ENCODE assay signal across 2 cellular contexts in the genomic region with DNA sequence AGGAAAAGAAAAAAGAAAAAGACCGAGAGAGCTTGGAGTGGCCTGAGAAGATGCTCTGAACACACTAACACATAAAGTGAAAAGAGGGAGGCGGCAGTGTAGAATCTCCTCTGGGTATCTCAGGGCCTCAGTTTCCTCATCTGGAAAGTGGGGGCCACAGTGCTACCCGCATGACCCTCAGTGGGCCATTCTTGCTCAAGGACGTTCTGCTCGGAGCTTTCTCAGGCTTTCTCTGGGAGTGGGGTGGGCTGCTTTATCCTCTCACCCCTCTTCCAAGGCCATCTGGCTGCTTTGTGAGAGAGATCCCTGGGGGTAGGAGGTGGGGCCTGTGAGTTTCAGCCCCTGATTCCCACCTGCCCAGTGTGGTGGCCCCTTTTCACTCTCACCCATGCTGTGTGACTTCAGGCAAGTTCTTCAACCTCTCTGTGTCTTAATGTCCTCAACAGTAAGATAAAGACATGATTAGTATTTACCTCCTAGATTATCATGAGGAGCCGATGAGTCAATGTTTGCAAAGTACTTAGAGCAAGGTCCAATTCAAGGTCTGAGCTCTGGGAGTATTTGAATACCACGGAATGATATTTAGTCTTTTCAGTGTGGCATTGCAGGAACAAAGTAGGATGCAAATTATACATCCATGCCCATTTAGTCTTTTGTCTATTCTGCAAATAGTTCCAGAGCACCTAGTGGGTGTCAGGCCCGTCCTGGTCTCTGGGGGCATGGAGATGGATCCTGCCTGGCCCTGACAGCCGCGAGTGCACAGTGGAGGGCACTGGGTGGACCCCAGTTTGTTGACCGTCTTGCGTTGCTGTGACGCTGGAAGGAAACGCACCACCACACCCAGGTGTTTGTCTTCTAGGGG.
TF ChIP-seq lines count a peak whose summit lies in the region.

No MANE protein-coding gene starts in this region.

TF ChIP-seq in SK-N-SH, 30 proteins besides CTCF, POLR2A, EP300 and RAD21 (continued from another document):
- TF ChIP-seq USF1 (IDR thresholded peaks at IDR 0.05; ENCODE audit: borderline replicate concordance, low read depth): no peak
- TF ChIP-seq GABPA (IDR thresholded peaks at IDR 0.05; ENCODE audit: low read depth): no peak
- no peak for TF ChIP-seq REST (IDR thresholded peaks at IDR 0.05; ENCODE audit: low read depth, low read length)
- no peak for TF ChIP-seq NRF1 (IDR thresholded peaks at IDR 0.05; ENCODE audit: low read depth, low read length)
- no peak for TF ChIP-seq RFX5 (IDR thresholded peaks at IDR 0.05; ENCODE audit: low read length)
- TF ChIP-seq, protein P1, sequence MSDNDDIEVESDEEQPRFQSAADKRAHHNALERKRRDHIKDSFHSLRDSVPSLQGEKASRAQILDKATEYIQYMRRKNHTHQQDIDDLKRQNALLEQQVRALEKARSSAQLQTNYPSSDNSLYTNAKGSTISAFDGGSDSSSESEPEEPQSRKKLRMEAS (IDR thresholded peaks at IDR 0.05; ENCODE audit: low read depth): no peak
- no peak for TF ChIP-seq FOSL2 (IDR thresholded peaks at IDR 0.05; ENCODE audit: borderline replicate concordance, low read depth)
- no peak for TF ChIP-seq RXRA (IDR thresholded peaks at IDR 0.05; ENCODE audit: borderline replicate concordance, low read depth)
- no peak for TF ChIP-seq SIN3A (IDR thresholded peaks at IDR 0.05; ENCODE audit: borderline replicate concordance, low read depth, low read length)
TF ChIP-seq in SK-N-SH: peak in this region for 0.

TF ChIP-seq in SK-N-SH treated with all-trans-retinoic acid at 6 μM for 48 hours, 23 proteins besides CTCF, POLR2A, EP300 and RAD21:
- TF ChIP-seq, protein P2, sequence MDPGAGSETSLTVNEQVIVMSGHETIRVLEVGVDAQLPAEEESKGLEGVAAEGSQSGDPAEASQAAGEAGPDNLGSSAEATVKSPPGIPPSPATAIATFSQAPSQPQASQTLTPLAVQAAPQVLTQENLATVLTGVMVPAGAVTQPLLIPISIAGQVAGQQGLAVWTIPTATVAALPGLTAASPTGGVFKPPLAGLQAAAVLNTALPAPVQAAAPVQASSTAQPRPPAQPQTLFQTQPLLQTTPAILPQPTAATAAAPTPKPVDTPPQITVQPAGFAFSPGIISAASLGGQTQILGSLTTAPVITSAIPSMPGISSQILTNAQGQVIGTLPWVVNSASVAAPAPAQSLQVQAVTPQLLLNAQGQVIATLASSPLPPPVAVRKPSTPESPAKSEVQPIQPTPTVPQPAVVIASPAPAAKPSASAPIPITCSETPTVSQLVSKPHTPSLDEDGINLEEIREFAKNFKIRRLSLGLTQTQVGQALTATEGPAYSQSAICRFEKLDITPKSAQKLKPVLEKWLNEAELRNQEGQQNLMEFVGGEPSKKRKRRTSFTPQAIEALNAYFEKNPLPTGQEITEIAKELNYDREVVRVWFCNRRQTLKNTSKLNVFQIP (CRISPR knock-in tag; IDR thresholded peaks at IDR 0.05; ENCODE audit: borderline replicate concordance, low read depth): no peak
- TF ChIP-seq CSDC2 (CRISPR knock-in tag; IDR thresholded peaks at IDR 0.05): no peak
- TF ChIP-seq ZNF8 (CRISPR knock-in tag; IDR thresholded peaks at IDR 0.05): no peak
- TF ChIP-seq, protein P3, sequence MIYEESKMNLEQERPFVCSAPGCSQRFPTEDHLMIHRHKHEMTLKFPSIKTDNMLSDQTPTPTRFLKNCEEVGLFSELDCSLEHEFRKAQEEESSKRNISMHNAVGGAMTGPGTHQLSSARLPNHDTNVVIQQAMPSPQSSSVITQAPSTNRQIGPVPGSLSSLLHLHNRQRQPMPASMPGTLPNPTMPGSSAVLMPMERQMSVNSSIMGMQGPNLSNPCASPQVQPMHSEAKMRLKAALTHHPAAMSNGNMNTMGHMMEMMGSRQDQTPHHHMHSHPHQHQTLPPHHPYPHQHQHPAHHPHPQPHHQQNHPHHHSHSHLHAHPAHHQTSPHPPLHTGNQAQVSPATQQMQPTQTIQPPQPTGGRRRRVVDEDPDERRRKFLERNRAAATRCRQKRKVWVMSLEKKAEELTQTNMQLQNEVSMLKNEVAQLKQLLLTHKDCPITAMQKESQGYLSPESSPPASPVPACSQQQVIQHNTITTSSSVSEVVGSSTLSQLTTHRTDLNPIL (CRISPR knock-in tag; IDR thresholded peaks at IDR 0.05; ENCODE audit: low read depth): no peak
- TF ChIP-seq PPARA (CRISPR knock-in tag; IDR thresholded peaks at IDR 0.05; ENCODE audit: borderline replicate concordance): no peak
- no peak for TF ChIP-seq ESRRG (CRISPR knock-in tag; IDR thresholded peaks at IDR 0.05)
- no peak for TF ChIP-seq TOX (CRISPR knock-in tag; IDR thresholded peaks at IDR 0.05; ENCODE audit: borderline replicate concordance)
- TF ChIP-seq BACH2 (CRISPR knock-in tag; IDR thresholded peaks at IDR 0.05; ENCODE audit: borderline replicate concordance): no peak
- TF ChIP-seq RARB (CRISPR knock-in tag; IDR thresholded peaks at IDR 0.05): no peak
- TF ChIP-seq ZC3H10 (CRISPR knock-in tag; IDR thresholded peaks at IDR 0.05): no peak
- TF ChIP-seq ZNF565 (CRISPR knock-in tag; conservative IDR thresholded peaks at IDR 0.05; ENCODE audit: low read depth): no peak
- TF ChIP-seq ZFP30 (CRISPR knock-in tag; IDR thresholded peaks at IDR 0.05): no peak
